29 cellular contexts compared by ENCODE assay signal in the genomic region with DNA sequence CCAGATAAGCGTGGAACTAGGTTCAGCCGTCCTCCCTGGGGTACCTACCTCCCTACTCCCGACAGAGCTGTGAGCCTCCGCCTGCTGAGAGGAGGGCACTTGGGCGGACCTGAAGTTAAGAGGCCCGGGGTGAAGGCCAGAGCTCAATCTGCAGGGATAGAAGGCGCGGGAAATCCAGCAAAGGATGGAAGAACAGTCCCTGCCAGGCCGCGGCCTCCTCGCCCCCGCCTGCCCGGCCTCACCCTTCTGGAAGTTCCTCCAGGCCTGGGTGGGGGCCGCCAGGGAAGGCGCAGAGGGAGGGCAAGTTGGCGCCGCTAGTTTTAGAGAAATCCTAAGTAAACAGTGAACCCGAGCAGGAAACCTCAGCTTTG. TPM values are rescaled to one million over a fixed set of nuclear protein-coding genes. Genes with fewer than 3 reads are reported as not detected.
DNase-seq lines count a peak whose midpoint lies in the region; ATAC-seq and TF ChIP-seq lines count a peak whose summit lies in the region.
"Had no signal": no experiment of that assay in that cellular context is flagged by ENCODE, and none has a peak within 500 bp of the region (broad histone marks: within the 10 kb centered on the region; RNA-seq: fewer than 3 reads in every experiment).

No MANE protein-coding gene starts in this region.

- H4K8ac ChIP-seq in neuronal stem cell (ENCODE audit: low read depth, low read length) = no peak overlapping the region

- no peaks in the 10 kb centered on the region for H3K9me3 Mint-ChIP-seq in CD4-positive, alpha-beta T cell
- H3K9me3 Mint-ChIP-seq in endothelial cell (ENCODE audit: unreplicated experiment) = no peaks in the 10 kb centered on the region
- H3K9me3 Mint-ChIP-seq: activated T-cell treated with anti-CD3 and anti-CD28 coated beads, Interleukin-2, amount 50 U/mL, for 4 hours; central memory CD8-positive, alpha-beta T cell; T-helper 2 cell treated with Interferon-gamma antibody and Interleukin-4, amounts not matched to agents 5 μg/mL and 100 μg/mL, for 36 hours had no signal

- no peak overlapping the region for H3K27ac ChIP-seq in CD4-positive, alpha-beta T cell (ENCODE audit: low read depth, low read length)
- no peak overlapping the region for H3K27ac ChIP-seq in HUES64 (ENCODE audit: low read depth, low read length)
- H3K27ac ChIP-seq in neuronal stem cell (replicated peaks; ENCODE audit: low read length) = no peak overlapping the region
- H3K27ac ChIP-seq: A549, BLaER1, GM23248, SK-N-MC, uterus had no signal

- no peak overlapping the region for H3K4ac ChIP-seq in neuronal stem cell (ENCODE audit: low read length)

- H3K14ac ChIP-seq in neuronal stem cell (ENCODE audit: low read length) = no peak overlapping the region

- H3K27ac Mint-ChIP-seq in CD4-positive, alpha-beta T cell = no peak overlapping the region
- no peak overlapping the region for H3K27ac Mint-ChIP-seq in endothelial cell (ENCODE audit: unreplicated experiment)
- H3K27ac Mint-ChIP-seq: T-helper 2 cell treated with Interferon-gamma antibody and Interleukin-4, amounts not matched to agents 5 μg/mL and 100 μg/mL, for 36 hours had no signal

- CTCF ChIA-PET in CD4-positive, alpha-beta T cell (lab: Charles Lee) = no interaction called here

- peak overlapping the region; percentile 65 for H2AK5ac ChIP-seq in neuronal stem cell (ENCODE audit: low read depth, low read length)

- no peaks in the 10 kb centered on the region for H3K9me3 ChIP-seq in CD4-positive, alpha-beta T cell (ENCODE audit: control insufficient read depth, low read length)
- H3K9me3 ChIP-seq in HUES64 (ENCODE audit: insufficient read depth, low read depth, low read length) (no peaks in the 10 kb centered on the region), iPS-15b (ENCODE audit: control insufficient read depth, insufficient read depth, low read length) (no peaks in the 10 kb centered on the region), neuronal stem cell (replicated peaks in 1 of 2; ENCODE audit: control insufficient read depth in 2 of 2, insufficient read depth in 1 of 2, low read depth in 1 of 2, low read length in 2 of 2) (peaks cover 1 to 5% of the 10 kb centered on the region in 2 donors)
- H3K9me3 ChIP-seq: A549, uterus had no signal

- no peaks in the 10 kb centered on the region for H3K36me3 ChIP-seq in HUES64 (ENCODE audit: insufficient read depth, low read length)
- no peaks in the 10 kb centered on the region for H3K36me3 ChIP-seq in iPS-15b (ENCODE audit: control insufficient read depth, insufficient read depth, low read length)
- no peaks in the 10 kb centered on the region for H3K36me3 ChIP-seq in neuronal stem cell (replicated peaks in 1 of 2; ENCODE audit: control insufficient read depth in 2 of 2, insufficient read depth in 2 of 2, low read length in 2 of 2)
- H3K36me3 ChIP-seq: BLaER1, uterus had no signal

- peak overlapping the region; percentile 5 for H2BK120ac ChIP-seq in neuronal stem cell (ENCODE audit: low read depth, low read length)

- H3K4me3 ChIP-seq in HUES64 (ENCODE audit: low read length) (peak overlapping the region; percentile 45), iPS-15b (ENCODE audit: low read depth, low read length) (peak overlapping the region; percentile 59), neuronal stem cell (ENCODE audit: low read length in 2 of 2) (no peak overlapping the region)
- H3K4me3 ChIP-seq: A549, BLaER1, SK-N-MC, uterus had no signal

- no peaks in the 10 kb centered on the region for H3K36me3 Mint-ChIP-seq in CD4-positive, alpha-beta T cell (ENCODE audit: low read depth)
- no peaks in the 10 kb centered on the region for H3K36me3 Mint-ChIP-seq in endothelial cell (ENCODE audit: low read depth, unreplicated experiment)

- no peak overlapping the region for H2BK5ac ChIP-seq in neuronal stem cell (ENCODE audit: low read length)

- peaks cover 96% of the 10 kb centered on the region for H3K27me3 Mint-ChIP-seq in CD4-positive, alpha-beta T cell
- H3K27me3 Mint-ChIP-seq in endothelial cell (ENCODE audit: unreplicated experiment) = peaks cover 37% of the 10 kb centered on the region

- H3K9ac ChIP-seq in HUES64 (ENCODE audit: low read depth, low read length) (no peak overlapping the region), iPS-15b (ENCODE audit: low read depth, low read length) (no peak overlapping the region), neuronal stem cell (ENCODE audit: low read depth, low read length, poor library complexity) (no peak overlapping the region)
- H3K9ac ChIP-seq: BLaER1 had no signal

- H3K4me1 ChIP-seq in HUES64 (ENCODE audit: insufficient read depth, low read length) (peaks cover 35% of the 10 kb centered on the region), iPS-15b (ENCODE audit: control insufficient read depth, insufficient read depth, low read length) (peaks cover 7% of the 10 kb centered on the region), neuronal stem cell (ENCODE audit: control insufficient read depth in 2 of 2, insufficient read depth in 1 of 2, low read depth in 1 of 2, low read length in 2 of 2) (peaks cover 2 to 7% of the 10 kb centered on the region in 2 donors)
- H3K4me1 ChIP-seq: BLaER1 had no signal

- no peak for DNase-seq in CD4-positive, alpha-beta T cell
- DNase-seq in neuronal stem cell (ENCODE audit: low spot score) (peak; percentile 15), kidney glomerular epithelial cell (lab: John Stamatoyannopoulos, UW) (no peak), endothelial cell (ENCODE audit: low spot score) (no peak)
- DNase-seq: activated CD4-positive, CD25-positive, alpha-beta regulatory T cell; activated naive CD4-positive, alpha-beta T cell treated with anti-CD3 and anti-CD28 coated beads, Interleukin-2, amount 50 U/mL, for 16 hours; activated T-cell treated with anti-CD3 and anti-CD28 coated beads, Interleukin-2, amount 50 U/mL, for 4 hours; aorta; GM23248; NCI-H1105 treated with DMSO at 0.1 percent for 48 hours; NCI-H510A treated with DMSO at 0.1 percent for 48 hours; nucleus accumbens; substantia nigra; uterus had no signal

- peak overlapping the region; percentile 12 for H3K4me2 ChIP-seq in neuronal stem cell (ENCODE audit: insufficient read depth, low read length, poor library complexity, severe bottlenecking)
- H3K4me2 ChIP-seq: A549, BLaER1 had no signal

- peak overlapping the region; percentile 11 for H3K18ac ChIP-seq in neuronal stem cell (ENCODE audit: low read length)

- H3K4me3 Mint-ChIP-seq in CD4-positive, alpha-beta T cell = peak overlapping the region; percentile 60
- H3K4me3 Mint-ChIP-seq in endothelial cell (ENCODE audit: unreplicated experiment) = no peak overlapping the region
- H3K4me3 Mint-ChIP-seq: T-helper 2 cell treated with Interferon-gamma antibody and Interleukin-4, amounts not matched to agents 5 μg/mL and 100 μg/mL, for 36 hours had no signal

- no peaks in the 10 kb centered on the region for H3K79me1 ChIP-seq in neuronal stem cell (ENCODE audit: low read depth, low read length)

- WGBS in HUES64 = 1% methylated on average over 18 of the region's 18 CpGs
- WGBS in neuronal stem cell (ENCODE audit: extremely low coverage in 2 of 2, insufficient read length in 2 of 2, insufficient replicate concordance in 1 of 2), 2 donors = no CpG with 5 or more reads among the region's 18 CpGs

- peak overlapping the region; percentile 14 for H2BK15ac ChIP-seq in neuronal stem cell (ENCODE audit: low read length)

- peaks cover 8% of the 10 kb centered on the region for H3K4me1 Mint-ChIP-seq in CD4-positive, alpha-beta T cell (ENCODE audit: low read depth)
- H3K4me1 Mint-ChIP-seq in endothelial cell (ENCODE audit: unreplicated experiment) = peaks cover 18% of the 10 kb centered on the region

- POLR2A ChIA-PET in CD4-positive, alpha-beta T cell (lab: Charles Lee) = no interaction called here

- no peak overlapping the region for H3K23ac ChIP-seq in neuronal stem cell (ENCODE audit: low read depth, low read length, poor library complexity)

- H2AFZ ChIP-seq in neuronal stem cell (ENCODE audit: low read length) = peak overlapping the region; percentile 97

- TF ChIP-seq CTCF in CD4-positive, alpha-beta T cell (IDR thresholded peaks at IDR 0.05) = no peak
- TF ChIP-seq CTCF in endothelial cell (IDR thresholded peaks at IDR 0.05; ENCODE audit: unreplicated experiment) = no peak

- ATAC-seq in CD4-positive, alpha-beta T cell (ENCODE audit: poor library complexity) = no peak
- ATAC-seq in GM21737 (IDR thresholded peaks at IDR 0.05; ENCODE audit: unreplicated experiment) (no peak), HG03159 (IDR thresholded peaks at IDR 0.05; ENCODE audit: unreplicated experiment) (no peak)
- ATAC-seq: A549, esophagus mucosa had no signal

- peaks cover 98% of the 10 kb centered on the region for H3K27me3 ChIP-seq in CD4-positive, alpha-beta T cell (ENCODE audit: control insufficient read depth, insufficient read depth, low read length)
- H3K27me3 ChIP-seq in HUES64 (ENCODE audit: insufficient read depth, low read length) (peaks cover 100% of the 10 kb centered on the region), iPS-15b (ENCODE audit: control insufficient read depth, insufficient read depth, low read length) (peaks cover 100% of the 10 kb centered on the region), neuronal stem cell (ENCODE audit: control insufficient read depth in 3 of 3, insufficient read depth in 3 of 3, low read depth in 1 of 3, low read length in 3 of 3) (peaks cover 58 to 95% (median 88%) of the 10 kb centered on the region in 3 experiments)

- H2BK12ac ChIP-seq in neuronal stem cell (ENCODE audit: low read length) = no peak overlapping the region

- no peak overlapping the region for H4K91ac ChIP-seq in neuronal stem cell (ENCODE audit: low read depth, low read length, poor library complexity)

- intact Hi-C loops in CD4-positive, alpha-beta T cell (cut with DNase I, micrococcal nuclease) = no loop called here

RNA-seq across cellular contexts. Expression of a gene that starts 13.0 kb away (rescaled TPM):
- not detected for total RNA-seq in CD4-positive, alpha-beta T cell
- 0.35 TPM for polyA plus RNA-seq in HUES64 (2013, experiment 1 of 2)
- polyA plus RNA-seq in HUES64 (2013, experiment 2 of 2) = 0.25 TPM
- polyA plus RNA-seq in neuronal stem cell (2013, experiment 1 of 2) = not detected
- 0.01 TPM for polyA plus RNA-seq in neuronal stem cell (2013, experiment 2 of 2)
- total RNA-seq in endothelial cell (ENCODE audit: unreplicated experiment) = 0.87 TPM
- total RNA-seq: activated T-cell treated with anti-CD3 and anti-CD28 coated beads, Interleukin-2, amount 50 U/mL, for 4 hours; aorta; frontal cortex; left lobe of liver; mononuclear cell; renal cortical epithelial cell; RPMI7951; uterus had no signal
- polyA plus RNA-seq: aorta had no signal

Comparison
In these comparisons a context has a peak if more than half of its experiments do, and no peak if none do; other contexts are left out.
1. H3K4me3 ChIP-seq: peak in HUES64 (single experiment) and iPS-15b (single experiment); none in neuronal stem cell (0 of 2).